In genomic region chr11:44814881-44815592, GRCh38 we compare ENCODE assay signal across 17 cellular contexts.
A peak's percentile ranks its signal among the peaks of the same experiment; 100 is the strongest.
DNase-seq lines count a peak whose midpoint lies in the region; ATAC-seq and TF ChIP-seq lines count a peak whose summit lies in the region.
"Had no signal": no experiment of that assay in that cellular context is flagged by ENCODE, and none has a peak within 500 bp of the region (broad histone marks: within the 10 kb centered on the region; RNA-seq: fewer than 3 reads in every experiment).

No MANE protein-coding gene starts in this region.

- DNase-seq in AG20443 (ENCODE audit: low spot score) (peak; percentile 75), M059J (ENCODE audit: low read depth) (peak; percentile 57), WTC11 (ENCODE audit: low spot score) (no peak), glutamatergic neuron (no peak), aorta (no peak), omental fat pad (ENCODE audit: low spot score) (no peak)
- DNase-seq: activated CD4-positive, alpha-beta memory T cell treated with anti-CD3 and anti-CD28 coated beads, Interleukin-2, amount 10 ng/mL, durations not matched to agents 7 days and 5 days; hippocampal formation; NCI-H2029 treated with DMSO at 0.1 percent for 48 hours; stimulated activated CD4-positive, alpha-beta T cell treated with anti-CD3 and anti-CD28 coated beads, Interleukin-4, amount 100 ng/mL, for 1 hour; stimulated activated naive CD8-positive, alpha-beta T cell treated with anti-CD3 and anti-CD28 coated beads, Interleukin-15, Interleukin-2, amounts not matched to agents 100 U/mL and 50 U/mL, for 24 hours had no signal

- H3K36me3 Mint-ChIP-seq in WTC11 (peaks cover 6% of the 10 kb centered on the region), glutamatergic neuron (ENCODE audit: unreplicated experiment) (no peaks in the 10 kb centered on the region)

- peaks cover 3% of the 10 kb centered on the region for H3K9me3 ChIP-seq in aorta (ENCODE audit: control insufficient read depth, low read length)

- ATAC-seq in WTC11: no peak
- ATAC-seq in GM21786 (IDR thresholded peaks at IDR 0.05; ENCODE audit: unreplicated experiment): no peak
- ATAC-seq in SK-N-SH treated with all-trans-retinoic acid at 6 μM for 48 hours: no peak
- ATAC-seq in aorta (ENCODE audit: low FRiP score): no peak
- no peak for ATAC-seq in omental fat pad (ENCODE audit: low FRiP score)
- ATAC-seq: stimulated activated naive CD8-positive, alpha-beta T cell treated with anti-CD3 and anti-CD28 coated beads, Interleukin-15, Interleukin-2, amounts not matched to agents 100 U/mL and 50 U/mL, for 24 hours had no signal

- H3K36me3 ChIP-seq in aorta (ENCODE audit: control insufficient read depth in 1 of 2, insufficient read depth in 2 of 2, low read length in 1 of 2): no peaks in the 10 kb centered on the region

- H3K4me3 Mint-ChIP-seq in WTC11 (no peak overlapping the region), glutamatergic neuron (ENCODE audit: unreplicated experiment) (peak overlapping the region; percentile 31)
- H3K4me3 Mint-ChIP-seq: activated CD4-positive, alpha-beta memory T cell treated with anti-CD3 and anti-CD28 coated beads, Interleukin-2, amount 10 ng/mL, durations not matched to agents 7 days and 5 days; activated naive CD4-positive, alpha-beta T cell treated with anti-CD3 and anti-CD28 coated beads, Interleukin-2, amount 50 U/mL, for 24 hours; T-helper 2 cell treated with Interferon-gamma antibody and Interleukin-4, amounts not matched to agents 5 μg/mL and 100 μg/mL, for 36 hours had no signal

- no peak overlapping the region for H3K4me3 ChIP-seq in aorta (ENCODE audit: low read length in 2 of 2)
- H3K4me3 ChIP-seq: dorsolateral prefrontal cortex had no signal

- H3K27me3 ChIP-seq in aorta (ENCODE audit: control insufficient read depth in 1 of 2, insufficient read depth in 2 of 2, low read length in 1 of 2): no peaks in the 10 kb centered on the region

- WGBS in aorta, 2 donors: 94 to 97% methylated on average over 5 of the region's 5 CpGs

- H3K27ac Mint-ChIP-seq in WTC11 (peak overlapping the region; percentile 17; the same call in 1 of the 2 replicates), glutamatergic neuron (ENCODE audit: unreplicated experiment) (peak overlapping the region; percentile 71)
- H3K27ac Mint-ChIP-seq: activated CD4-positive, alpha-beta memory T cell treated with anti-CD3 and anti-CD28 coated beads, Interleukin-2, amount 10 ng/mL, durations not matched to agents 7 days and 5 days; activated naive CD4-positive, alpha-beta T cell treated with anti-CD3 and anti-CD28 coated beads, Interleukin-2, amount 50 U/mL, for 24 hours; progenitor cell of endocrine pancreas; T-helper 2 cell treated with Interferon-gamma antibody and Interleukin-4, amounts not matched to agents 5 μg/mL and 100 μg/mL, for 36 hours had no signal

- no peak overlapping the region for H3K27ac ChIP-seq in aorta (ENCODE audit: low read depth in 1 of 2, low read length in 2 of 2)

- CTCF ChIA-PET in WTC11 (lab: Charles Lee): interaction anchor here (0.9 kb wide), 1 partner anchor 9 kb away, joined by 4 read pairs; no protein-coding TSS in a partner anchor

- POLR2A ChIA-PET in WTC11 (lab: Charles Lee): no interaction called here

- H3K4me1 Mint-ChIP-seq in WTC11 (peaks cover 10% of the 10 kb centered on the region; the same call in 1 of the 2 replicates), glutamatergic neuron (ENCODE audit: low read depth, unreplicated experiment) (peaks cover 52% of the 10 kb centered on the region)

- no peaks in the 10 kb centered on the region for H3K4me1 ChIP-seq in aorta (ENCODE audit: control insufficient read depth in 1 of 2, insufficient read depth in 2 of 2, low read length in 2 of 2)

- TF ChIP-seq CTCF in WTC11 (IDR thresholded peaks at IDR 0.05): no peak
- TF ChIP-seq CTCF in glutamatergic neuron (IDR thresholded peaks at IDR 0.05; ENCODE audit: partially characterized antibody, unreplicated experiment): no peak
- no peak for TF ChIP-seq CTCF in omental fat pad (IDR thresholded peaks at IDR 0.05)

- intact Hi-C loops in aorta (cut with DNase I): no loop called here

- H3K27me3 Mint-ChIP-seq in WTC11 (ENCODE audit: low read depth) (no peaks in the 10 kb centered on the region), glutamatergic neuron (ENCODE audit: unreplicated experiment) (peaks cover 19% of the 10 kb centered on the region)
- H3K27me3 Mint-ChIP-seq: activated CD4-positive, alpha-beta memory T cell treated with anti-CD3 and anti-CD28 coated beads, Interleukin-2, amount 10 ng/mL, durations not matched to agents 7 days and 5 days; activated naive CD4-positive, alpha-beta T cell treated with anti-CD3 and anti-CD28 coated beads, Interleukin-2, amount 50 U/mL, for 24 hours; progenitor cell of endocrine pancreas had no signal

- peaks cover 12% of the 10 kb centered on the region for H3K9me3 Mint-ChIP-seq in WTC11
- peaks cover 15% of the 10 kb centered on the region for H3K9me3 Mint-ChIP-seq in glutamatergic neuron (ENCODE audit: unreplicated experiment)
- H3K9me3 Mint-ChIP-seq: activated CD4-positive, alpha-beta memory T cell treated with anti-CD3 and anti-CD28 coated beads, Interleukin-2, amount 10 ng/mL, durations not matched to agents 7 days and 5 days; activated naive CD4-positive, alpha-beta T cell treated with anti-CD3 and anti-CD28 coated beads, Interleukin-2, amount 50 U/mL, for 24 hours; T-helper 2 cell treated with Interferon-gamma antibody and Interleukin-4, amounts not matched to agents 5 μg/mL and 100 μg/mL, for 36 hours had no signal

TF ChIP-seq in WTC11, 78 proteins besides CTCF, POLR2A, EP300 and RAD21 (continues in another document):
- TF ChIP-seq ARID4B (CRISPR knock-in tag; IDR thresholded peaks at IDR 0.05; ENCODE audit: borderline replicate concordance): no peak
- no peak for TF ChIP-seq RORB (CRISPR knock-in tag; IDR thresholded peaks at IDR 0.05)

TF ChIP-seq in SK-N-SH treated with all-trans-retinoic acid at 6 μM for 48 hours, 23 proteins besides CTCF, POLR2A, EP300 and RAD21 (continues in another document):
- TF ChIP-seq SNAI2 (CRISPR knock-in tag; IDR thresholded peaks at IDR 0.05) (no peak), ISL1 (CRISPR knock-in tag; IDR thresholded peaks at IDR 0.05) (no peak), CSDC2 (CRISPR knock-in tag; IDR thresholded peaks at IDR 0.05) (no peak), ZC3H10 (CRISPR knock-in tag; IDR thresholded peaks at IDR 0.05) (no peak), PPARA (CRISPR knock-in tag; IDR thresholded peaks at IDR 0.05; ENCODE audit: borderline replicate concordance) (no peak), GLIS3 (CRISPR knock-in tag; IDR thresholded peaks at IDR 0.05) (no peak), ZFP30 (CRISPR knock-in tag; IDR thresholded peaks at IDR 0.05) (no peak), ZNF70 (CRISPR knock-in tag; IDR thresholded peaks at IDR 0.05) (no peak), CSRNP3 (CRISPR knock-in tag; IDR thresholded peaks at IDR 0.05) (no peak), ZNF565 (CRISPR knock-in tag; conservative IDR thresholded peaks at IDR 0.05; ENCODE audit: low read depth) (no peak), ESRRG (CRISPR knock-in tag; IDR thresholded peaks at IDR 0.05) (no peak), BACH2 (CRISPR knock-in tag; IDR thresholded peaks at IDR 0.05; ENCODE audit: borderline replicate concordance) (no peak)
- TF ChIP-seq, protein P1, sequence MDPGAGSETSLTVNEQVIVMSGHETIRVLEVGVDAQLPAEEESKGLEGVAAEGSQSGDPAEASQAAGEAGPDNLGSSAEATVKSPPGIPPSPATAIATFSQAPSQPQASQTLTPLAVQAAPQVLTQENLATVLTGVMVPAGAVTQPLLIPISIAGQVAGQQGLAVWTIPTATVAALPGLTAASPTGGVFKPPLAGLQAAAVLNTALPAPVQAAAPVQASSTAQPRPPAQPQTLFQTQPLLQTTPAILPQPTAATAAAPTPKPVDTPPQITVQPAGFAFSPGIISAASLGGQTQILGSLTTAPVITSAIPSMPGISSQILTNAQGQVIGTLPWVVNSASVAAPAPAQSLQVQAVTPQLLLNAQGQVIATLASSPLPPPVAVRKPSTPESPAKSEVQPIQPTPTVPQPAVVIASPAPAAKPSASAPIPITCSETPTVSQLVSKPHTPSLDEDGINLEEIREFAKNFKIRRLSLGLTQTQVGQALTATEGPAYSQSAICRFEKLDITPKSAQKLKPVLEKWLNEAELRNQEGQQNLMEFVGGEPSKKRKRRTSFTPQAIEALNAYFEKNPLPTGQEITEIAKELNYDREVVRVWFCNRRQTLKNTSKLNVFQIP (CRISPR knock-in tag; IDR thresholded peaks at IDR 0.05; ENCODE audit: borderline replicate concordance, low read depth): no peak
- TF ChIP-seq, protein P2, sequence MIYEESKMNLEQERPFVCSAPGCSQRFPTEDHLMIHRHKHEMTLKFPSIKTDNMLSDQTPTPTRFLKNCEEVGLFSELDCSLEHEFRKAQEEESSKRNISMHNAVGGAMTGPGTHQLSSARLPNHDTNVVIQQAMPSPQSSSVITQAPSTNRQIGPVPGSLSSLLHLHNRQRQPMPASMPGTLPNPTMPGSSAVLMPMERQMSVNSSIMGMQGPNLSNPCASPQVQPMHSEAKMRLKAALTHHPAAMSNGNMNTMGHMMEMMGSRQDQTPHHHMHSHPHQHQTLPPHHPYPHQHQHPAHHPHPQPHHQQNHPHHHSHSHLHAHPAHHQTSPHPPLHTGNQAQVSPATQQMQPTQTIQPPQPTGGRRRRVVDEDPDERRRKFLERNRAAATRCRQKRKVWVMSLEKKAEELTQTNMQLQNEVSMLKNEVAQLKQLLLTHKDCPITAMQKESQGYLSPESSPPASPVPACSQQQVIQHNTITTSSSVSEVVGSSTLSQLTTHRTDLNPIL (CRISPR knock-in tag; IDR thresholded peaks at IDR 0.05; ENCODE audit: low read depth): no peak

Comparison
In these comparisons a context has a peak if more than half of its experiments do, and no peak if none do; other contexts are left out.
1. DNase-seq: peak in AG20443 (single experiment) and M059J (single experiment); none in WTC11 (single experiment), glutamatergic neuron (single experiment), aorta (0 of 2) and omental fat pad (single experiment).